8 cellular contexts compared by ENCODE assay signal in the genomic region with DNA sequence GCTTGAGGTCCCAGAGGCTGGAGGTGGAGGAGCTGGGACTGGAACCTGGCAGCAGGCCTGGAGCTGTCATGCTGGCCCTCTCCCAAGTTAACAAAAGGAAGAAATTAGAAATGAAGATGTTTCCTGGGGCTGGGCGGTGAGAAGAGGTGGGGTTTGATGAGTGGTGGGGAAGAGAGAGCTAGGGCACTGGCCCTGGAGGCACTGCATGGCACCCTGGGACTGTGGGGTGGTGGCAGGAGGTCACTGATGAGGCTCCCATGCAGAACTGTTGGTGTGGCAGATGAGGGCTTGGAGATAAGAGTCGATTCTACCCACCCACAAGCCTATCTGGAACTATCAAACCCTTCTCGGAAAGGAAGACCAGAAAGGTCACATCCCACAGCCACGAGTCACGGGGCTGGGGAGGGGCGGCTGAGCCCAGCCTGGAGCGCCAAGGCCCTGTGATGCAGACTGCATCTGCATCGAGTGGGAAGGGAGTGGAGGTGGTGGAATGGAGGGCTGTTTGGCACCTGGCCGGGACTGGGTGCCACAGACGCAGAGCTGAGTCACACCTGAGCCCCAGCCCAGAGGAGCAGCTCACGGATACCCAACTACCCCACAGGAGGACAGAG. TPM values are rescaled to one million over a fixed set of nuclear protein-coding genes. Genes with fewer than 3 reads are reported as not detected.
DNase-seq lines count a peak whose midpoint lies in the region; ATAC-seq and TF ChIP-seq lines count a peak whose summit lies in the region.

No MANE protein-coding gene starts in this region.

- DNase-seq in AG10803 (ENCODE audit: low read depth), result peak; percentile 43
- peak; percentile 87 for DNase-seq in MG63
- no peak for DNase-seq in activated naive CD4-positive, alpha-beta T cell treated with anti-CD3 and anti-CD28 coated beads, Interleukin-2, amount 50 U/mL, for 72 hours (ENCODE audit: low spot score in 2 of 2)
- DNase-seq in NCI-H69 (lab: John Stamatoyannopoulos, UW), result no peak
- DNase-seq in effector CD8-positive, alpha-beta T cell (lab: John Stamatoyannopoulos, UW), result no peak

- H3K4me3 ChIP-seq in AG10803 (ENCODE audit: low read length) (no peak overlapping the region), MG63 (no peak overlapping the region), mesodermal cell (ENCODE audit: extremely low read depth, insufficient read depth, low read length, poor library complexity, severe bottlenecking) (no peak overlapping the region)

- H3K27ac ChIP-seq in mesodermal cell (ENCODE audit: low read depth, low read length, severe bottlenecking), result peak overlapping the region; percentile 76

- no peaks in the 10 kb centered on the region for H3K9me3 Mint-ChIP-seq in activated naive CD4-positive, alpha-beta T cell treated with anti-CD3 and anti-CD28 coated beads, Interleukin-2, amount 50 U/mL, for 72 hours

- H3K4me1 ChIP-seq in mesodermal cell (ENCODE audit: control insufficient read depth, insufficient read depth, low read length, poor library complexity, severe bottlenecking), result peaks cover 48% of the 10 kb centered on the region

- TF ChIP-seq CTCF in AG10803 (conservative IDR thresholded peaks at IDR 0.05; ENCODE audit: low read length), result no peak

- H3K27me3 ChIP-seq in MG63, result no peaks in the 10 kb centered on the region

- H3K9me3 ChIP-seq in MG63 (no peaks in the 10 kb centered on the region), mesodermal cell (ENCODE audit: control insufficient read depth, low read length) (no peaks in the 10 kb centered on the region)

- H3K27ac Mint-ChIP-seq in activated naive CD4-positive, alpha-beta T cell treated with anti-CD3 and anti-CD28 coated beads, Interleukin-2, amount 50 U/mL, for 72 hours, result peak overlapping the region; percentile 76 to 78

- peaks cover 0 to 6% of the 10 kb centered on the region in 2 donors for H3K36me3 Mint-ChIP-seq in activated naive CD4-positive, alpha-beta T cell treated with anti-CD3 and anti-CD28 coated beads, Interleukin-2, amount 50 U/mL, for 72 hours

- peak; percentile 34 to 71 for ATAC-seq in activated naive CD4-positive, alpha-beta T cell treated with anti-CD3 and anti-CD28 coated beads, Interleukin-2, amount 50 U/mL, for 72 hours
- ATAC-seq in GM18909 (IDR thresholded peaks at IDR 0.05; ENCODE audit: poor library complexity, unreplicated experiment) (no peak), HG03439 (IDR thresholded peaks at IDR 0.05; ENCODE audit: unreplicated experiment) (no peak)

- 71 to 77% methylated on average over 6 to 10 of the region's 11 CpGs for WGBS in mesodermal cell (ENCODE audit: insufficient coverage in 2 of 2), 2 experiments

- H3K36me3 ChIP-seq in MG63 (no peaks in the 10 kb centered on the region; the same call in 1 of the 2 replicates), mesodermal cell (ENCODE audit: control insufficient read depth, insufficient read depth, low read length) (peaks cover 30% of the 10 kb centered on the region)

RNA-seq across cellular contexts. Expression of a gene that starts 29.4 kb away (rescaled TPM):
- total RNA-seq in MG63 (2014; rRNA removed; shearing (Covaris generic); ENCODE audit: low replicate concordance), result 124 and 142 TPM in 2 replicates
- 100 to 1,000 TPM; 169 to 186 TPM for total RNA-seq in activated naive CD4-positive, alpha-beta T cell treated with anti-CD3 and anti-CD28 coated beads, Interleukin-2, amount 50 U/mL, for 72 hours
- 93.4 TPM for polyA plus RNA-seq in mesodermal cell (2013, experiment 1 of 2)
- polyA plus RNA-seq in mesodermal cell (2013, experiment 2 of 2), result 83.6 TPM

RNA-seq across cellular contexts. Expression of a gene that starts 29.6 kb away (rescaled TPM):
- 4.7 and 6.3 TPM in 2 replicates for total RNA-seq in MG63 (2014; rRNA removed; shearing (Covaris generic); ENCODE audit: low replicate concordance)
- total RNA-seq in activated naive CD4-positive, alpha-beta T cell treated with anti-CD3 and anti-CD28 coated beads, Interleukin-2, amount 50 U/mL, for 72 hours, result 10 to 100 TPM; 11.7 to 12.1 TPM
- 5.1 TPM for polyA plus RNA-seq in mesodermal cell (2013, experiment 1 of 2)
- polyA plus RNA-seq in mesodermal cell (2013, experiment 2 of 2), result 5.7 TPM

Comparison
In these comparisons a context has a peak if more than half of its experiments do, and no peak if none do; other contexts are left out.
1. DNase-seq: peak in AG10803 (single experiment) and MG63 (single experiment); none in activated naive CD4-positive, alpha-beta T cell treated with anti-CD3 and anti-CD28 coated beads, Interleukin-2, amount 50 U/mL, for 72 hours (0 of 2), NCI-H69 (single experiment) and effector CD8-positive, alpha-beta T cell (single experiment).
2. ATAC-seq: peak in activated naive CD4-positive, alpha-beta T cell treated with anti-CD3 and anti-CD28 coated beads, Interleukin-2, amount 50 U/mL, for 72 hours (2 of 2); none in GM18909 (single experiment) and HG03439 (single experiment).